15 cellular contexts compared by ENCODE assay signal in the genomic region with DNA sequence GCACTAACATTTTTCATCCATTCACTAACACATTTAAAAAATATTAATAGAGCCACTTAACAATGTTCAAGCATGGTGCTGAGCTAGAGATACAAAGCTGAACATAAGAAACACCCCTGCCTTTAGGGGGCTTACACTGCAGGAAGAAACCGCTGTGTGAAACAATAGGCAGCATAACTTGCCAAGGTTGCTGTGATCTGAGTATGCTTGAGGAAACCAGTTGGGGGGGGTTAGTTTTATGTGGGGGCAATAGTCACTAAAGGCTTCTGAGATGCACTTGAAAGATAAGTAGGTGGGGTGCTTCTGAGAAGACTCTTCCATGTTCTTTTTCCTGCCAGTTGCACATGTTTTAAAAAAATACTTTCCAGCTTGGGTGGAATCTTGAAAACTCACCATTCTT. TPM values are rescaled to one million over a fixed set of nuclear protein-coding genes. Genes with fewer than 3 reads are reported as not detected.
DNase-seq lines count a peak whose midpoint lies in the region; ATAC-seq, FAIRE-seq and TF ChIP-seq lines count a peak whose summit lies in the region.
"Had no signal": no experiment of that assay in that cellular context is flagged by ENCODE, and none has a peak within 500 bp of the region (broad histone marks: within the 10 kb centered on the region; RNA-seq: fewer than 3 reads in every experiment).

No MANE protein-coding gene starts in this region.

- TF ChIP-seq POLR2A in HepG2 (IDR thresholded peaks at IDR 0.05; ENCODE audit: insufficient read depth in 1 of 2, low read depth in 2 of 2, low read length in 2 of 2) (no peak), right lobe of liver (IDR thresholded peaks at IDR 0.05) (no peak), upper lobe of left lung (IDR thresholded peaks at IDR 0.05) (no peak), Peyer's patch (IDR thresholded peaks at IDR 0.05) (no peak)

- H2AFZ ChIP-seq in HepG2 (ENCODE audit: low read length) (no peak overlapping the region), hepatocyte (no peak overlapping the region)

- H3K4me1 Mint-ChIP-seq in T-helper 1 cell treated with Interleukin-12 subunit alpha and Interleukin-12 subunit beta and Interleukin-4 antibody, amounts not matched to agents 30 μg/mL and 1 μg/mL, for 36 hours (ENCODE audit: low read depth): peaks cover 60% of the 10 kb centered on the region

- peaks cover 2 to 4% of the 10 kb centered on the region in 2 experiments; a peak in 2 of 5 replicates for H3K36me3 ChIP-seq in HepG2 (replicated peaks in 1 of 2; ENCODE audit: control insufficient read depth in 1 of 2, insufficient read depth in 2 of 2, low read length in 2 of 2)
- H3K36me3 ChIP-seq in right lobe of liver: no peaks in the 10 kb centered on the region
- H3K36me3 ChIP-seq in hepatocyte (replicated peaks; ENCODE audit: insufficient read depth, low read depth): no peaks in the 10 kb centered on the region
- no peaks in the 10 kb centered on the region for H3K36me3 ChIP-seq in upper lobe of left lung
- no peaks in the 10 kb centered on the region for H3K36me3 ChIP-seq in Peyer's patch
- H3K36me3 ChIP-seq: thoracic aorta had no signal

- intact Hi-C loops in HepG2 (cut with micrococcal nuclease; ENCODE audit: unreplicated experiment): no loop called here
- intact Hi-C loops in right lobe of liver (cut with DNase I): no loop called here

- no peak overlapping the region for H3K9ac ChIP-seq in HepG2 (ENCODE audit: insufficient read depth, low read depth, low read length)

- in situ Hi-C loops in HepG2 (cut with HindIII; ENCODE audit: extremely low pct_ligation_motif_present, low pct_unique_long_range_greater_than_20kb): no loop called here

- H3K4me2 ChIP-seq in HepG2 (ENCODE audit: low read depth, low read length): peak overlapping the region; percentile 40
- peak overlapping the region; percentile 95 for H3K4me2 ChIP-seq in hepatocyte

- no peaks in the 10 kb centered on the region for H3K27me3 Mint-ChIP-seq in T-helper 1 cell treated with Interleukin-12 subunit alpha and Interleukin-12 subunit beta and Interleukin-4 antibody, amounts not matched to agents 30 μg/mL and 1 μg/mL, for 36 hours (ENCODE audit: low read depth)

- no peak for TF ChIP-seq EP300 in HepG2 (IDR thresholded peaks at IDR 0.05; ENCODE audit: low read depth in 2 of 2, low read length in 2 of 2)
- no peak for TF ChIP-seq EP300 in HepG2 (CRISPR knock-in tag; IDR thresholded peaks at IDR 0.05; ENCODE audit: borderline replicate concordance)
- TF ChIP-seq EP300 in upper lobe of left lung (IDR thresholded peaks at IDR 0.05): no peak

- H3K4me3 ChIP-seq in HepG2 (replicated peaks in 1 of 3; ENCODE audit: insufficient read depth in 1 of 3, low read depth in 2 of 3, low read length in 3 of 3): no peak overlapping the region
- H3K4me3 ChIP-seq in right lobe of liver: no peak overlapping the region
- H3K4me3 ChIP-seq in hepatocyte: no peak overlapping the region
- no peak overlapping the region for H3K4me3 ChIP-seq in upper lobe of left lung
- no peak overlapping the region for H3K4me3 ChIP-seq in Peyer's patch
- H3K4me3 ChIP-seq: thoracic aorta had no signal

- no peak for TF ChIP-seq CTCF in HepG2 (CRISPR knock-in tag; IDR thresholded peaks at IDR 0.05)
- TF ChIP-seq CTCF in right lobe of liver (IDR thresholded peaks at IDR 0.05): no peak
- TF ChIP-seq CTCF in hepatocyte (IDR thresholded peaks at IDR 0.05; ENCODE audit: poor library complexity): no peak
- TF ChIP-seq CTCF in upper lobe of left lung (IDR thresholded peaks at IDR 0.05): peak in 1 of 6 experiments; percentile 6
- no peak for TF ChIP-seq CTCF in Peyer's patch (IDR thresholded peaks at IDR 0.05)

- H4K20me1 ChIP-seq in HepG2 (ENCODE audit: insufficient read depth, low read length) (peaks cover 40% of the 10 kb centered on the region), hepatocyte (ENCODE audit: insufficient read depth, poor library complexity, severe bottlenecking) (peaks cover 70% of the 10 kb centered on the region)

- H3K4me1 ChIP-seq in HepG2 (ENCODE audit: insufficient read depth, low read length): peaks cover 31% of the 10 kb centered on the region
- peaks cover 0 to 16% (median 4%) of the 10 kb centered on the region in 4 donors for H3K4me1 ChIP-seq in right lobe of liver
- H3K4me1 ChIP-seq in hepatocyte (ENCODE audit: insufficient read depth): peaks cover 21% of the 10 kb centered on the region
- H3K4me1 ChIP-seq in upper lobe of left lung: peaks cover 58 to 77% (median 67%) of the 10 kb centered on the region in 4 donors
- H3K4me1 ChIP-seq in Peyer's patch: peaks cover 0 to 33% (median 15%) of the 10 kb centered on the region in 4 donors

- no peak for ATAC-seq in HepG2
- ATAC-seq in right lobe of liver: no peak
- no peak for ATAC-seq in upper lobe of left lung (ENCODE audit: low FRiP score in 2 of 2)

- H3K9me2 ChIP-seq in hepatocyte (replicated peaks; ENCODE audit: insufficient read depth): no peaks in the 10 kb centered on the region

- FAIRE-seq in HepG2 (lab: Jason Lieb, UNC): no peak

- no peak for TF ChIP-seq RAD21 in HepG2 (CRISPR knock-in tag; IDR thresholded peaks at IDR 0.05)

- H3K36me3 Mint-ChIP-seq in T-helper 1 cell treated with Interleukin-12 subunit alpha and Interleukin-12 subunit beta and Interleukin-4 antibody, amounts not matched to agents 30 μg/mL and 1 μg/mL, for 36 hours (ENCODE audit: low read depth): peaks cover 9% of the 10 kb centered on the region

- H3K27ac ChIP-seq in HepG2 (ENCODE audit: extremely low read length, insufficient read depth, low read length) (no peak overlapping the region), right lobe of liver (no peak overlapping the region), hepatocyte (no peak overlapping the region), upper lobe of left lung (peak overlapping the region in 3 of 4 donors; percentile 32 to 90 (median 35)), Peyer's patch (no peak overlapping the region)
- H3K27ac ChIP-seq: thoracic aorta had no signal

- POLR2A ChIA-PET in HepG2 (lab: Yijun Ruan, JAX): no interaction called here

- H3K79me2 ChIP-seq in HepG2 (ENCODE audit: insufficient read depth, low read length): peaks cover 73% of the 10 kb centered on the region
- peaks cover 75% of the 10 kb centered on the region for H3K79me2 ChIP-seq in hepatocyte

- BruUV-seq in HepG2 (replicated peaks; lab: Mats Ljungman, UMichigan): no TSS peak

- CTCF ChIA-PET in HepG2 (lab: Yijun Ruan, JAX; ENCODE audit: low intra/inter-chr PET ratio, low total read pairs): no interaction called here

- H3K27me3 ChIP-seq in HepG2 (ENCODE audit: control insufficient read depth in 1 of 2, insufficient read depth in 2 of 2, low read length in 2 of 2) (no peaks in the 10 kb centered on the region; a peak in 1 of 5 replicates), right lobe of liver (no peaks in the 10 kb centered on the region), hepatocyte (no peaks in the 10 kb centered on the region), upper lobe of left lung (no peaks in the 10 kb centered on the region), Peyer's patch (no peaks in the 10 kb centered on the region)

- no peaks in the 10 kb centered on the region for H3K9me3 ChIP-seq in HepG2 (ENCODE audit: low read length)
- H3K9me3 ChIP-seq in right lobe of liver: no peaks in the 10 kb centered on the region
- no peaks in the 10 kb centered on the region for H3K9me3 ChIP-seq in hepatocyte (ENCODE audit: low read depth)
- no peaks in the 10 kb centered on the region for H3K9me3 ChIP-seq in upper lobe of left lung
- H3K9me3 ChIP-seq in Peyer's patch: no peaks in the 10 kb centered on the region
- H3K9me3 ChIP-seq: thoracic aorta had no signal

- H3K9me3 Mint-ChIP-seq in T-helper 1 cell treated with Interleukin-12 subunit alpha and Interleukin-12 subunit beta and Interleukin-4 antibody, amounts not matched to agents 30 μg/mL and 1 μg/mL, for 36 hours: no peaks in the 10 kb centered on the region

- DNase-seq in HepG2 (ENCODE audit: low spot score) (no peak), right lobe of liver (no peak), hepatocyte (ENCODE audit: low spot score) (no peak), upper lobe of left lung (no peak), NCI-H2227 treated with DMSO at 0.1 percent for 48 hours (lab: John Stamatoyannopoulos, UW) (no peak), Peyer's patch (no peak)
- DNase-seq in stimulated activated CD4-positive, alpha-beta T cell treated with anti-CD3 and anti-CD28 coated beads, Interleukin-4, amount 100 ng/mL, for 1 hour: no peak
- DNase-seq: COR-L47; effector memory CD4-positive, alpha-beta T cell; NCI-H524; stimulated activated CD4-positive, alpha-beta T cell treated with anti-CD3 and anti-CD28 coated beads, Interleukin-4, amount 100 ng/mL, for 4 hours had no signal

- H3K4me3 Mint-ChIP-seq in T-helper 1 cell treated with Interleukin-12 subunit alpha and Interleukin-12 subunit beta and Interleukin-4 antibody, amounts not matched to agents 30 μg/mL and 1 μg/mL, for 36 hours: peak overlapping the region; percentile 44

- 72% methylated on average over 1 of the region's 1 CpG for WGBS in HepG2 (ENCODE audit: low lambda C conversion rate)
- 44% methylated on average over 1 of the region's 1 CpG for WGBS in right lobe of liver (ENCODE audit: insufficient coverage, low coverage, low lambda C conversion rate, missing lambda C conversion rate)
- 60% methylated on average over 1 of the region's 1 CpG for WGBS in hepatocyte (ENCODE audit: low lambda C conversion rate, missing lambda C conversion rate)
- WGBS in upper lobe of left lung, 2 donors: 17 to 21% methylated on average over 1 of the region's 1 CpG

- no peak overlapping the region for H3K27ac Mint-ChIP-seq in T-helper 1 cell treated with Interleukin-12 subunit alpha and Interleukin-12 subunit beta and Interleukin-4 antibody, amounts not matched to agents 30 μg/mL and 1 μg/mL, for 36 hours

RNA-seq across cellular contexts. Expression of a gene that starts 2.8 kb away (rescaled TPM):
- total RNA-seq in HepG2 (2016; rRNA removed; fragmentation: Illumina TruSeq; extraction: Trizol): 63.3 and 77.5 TPM in 2 replicates
- 28.7 and 33.2 TPM in 2 replicates for total RNA-seq in HepG2 (2016; cell fraction: cytosol; rRNA removed; fragmentation: Illumina TruSeq; extraction: Trizol; ENCODE audit: low read depth)
- 57.4 and 73.5 TPM in 2 replicates for total RNA-seq in HepG2 (2016; cell fraction: insoluble cytoplasmic fraction; rRNA removed; fragmentation: Illumina TruSeq; extraction: Trizol)
- 62.2 and 67.8 TPM in 2 replicates for total RNA-seq in HepG2 (2016; cell fraction: membrane; rRNA removed; fragmentation: Illumina TruSeq; extraction: Trizol)
- total RNA-seq in HepG2 (2016; cell fraction: nucleus; rRNA removed; fragmentation: Illumina TruSeq; extraction: Trizol): 64.2 and 72.7 TPM in 2 replicates
- 26.6 and 30.7 TPM in 2 replicates for polyA plus RNA-seq in HepG2 (2011; rRNA removed)
- 13.0 and 14.3 TPM in 2 replicates for polyA plus RNA-seq in HepG2 (2011; cell fraction: cytosol; rRNA removed)
- 71.7 and 86.3 TPM in 2 replicates for polyA plus RNA-seq in HepG2 (2011; cell fraction: nucleus; rRNA removed)
- polyA plus RNA-seq in HepG2 (2012): 46.3 and 82.5 TPM in 2 replicates
- 55.3 and 78.7 TPM in 2 replicates for polyA plus RNA-seq in HepG2 (2016; cell fraction: cytosol; fragmentation: Illumina TruSeq; extraction: Trizol; ENCODE audit: low read depth)
- 145 and 152 TPM in 2 replicates for polyA plus RNA-seq in HepG2 (2016; cell fraction: insoluble cytoplasmic fraction; fragmentation: Illumina TruSeq; extraction: Trizol; ENCODE audit: low read depth)
- 95.4 and 110 TPM in 2 replicates for polyA plus RNA-seq in HepG2 (2016; cell fraction: membrane; fragmentation: Illumina TruSeq; extraction: Trizol; ENCODE audit: low read depth)
- 232 and 242 TPM in 2 replicates for polyA plus RNA-seq in HepG2 (2016; cell fraction: nucleus; fragmentation: Illumina TruSeq; extraction: Trizol; ENCODE audit: insufficient read depth, low read depth)
- polyA minus RNA-seq in HepG2 (2011; rRNA and poly(A)+ RNA removed; ENCODE audit: low replicate concordance): 15.7 and 19.9 TPM in 2 replicates
- polyA minus RNA-seq in HepG2 (2011; cell fraction: cytosol; rRNA and poly(A)+ RNA removed): 7.2 and 7.9 TPM in 2 replicates
- polyA minus RNA-seq in HepG2 (2011; cell fraction: nucleus; rRNA and poly(A)+ RNA removed): 48.2 and 50.1 TPM in 2 replicates
- total RNA-seq in right lobe of liver: 10 to 100 TPM; 11.9 to 40.6 (median 28.1) TPM
- total RNA-seq in hepatocyte: 35.6 and 46.7 TPM in 2 replicates
- polyA plus RNA-seq in hepatocyte: 112 and 126 TPM in 2 replicates
- 100 to 1,000 TPM in 2 of 6 donors, 10 to 100 TPM in 4; 67.6 to 192 (median 84.8) TPM for total RNA-seq in upper lobe of left lung
- 100 to 1,000 TPM in 2 of 4 donors, 10 to 100 TPM in 2; 66.4 to 166 (median 101) TPM for total RNA-seq in Peyer's patch

RNA-seq across cellular contexts. Expression of a gene that starts 29.5 kb away (rescaled TPM):
- total RNA-seq in HepG2 (2016; rRNA removed; fragmentation: Illumina TruSeq; extraction: Trizol): not detected in 2 replicates
- not detected in 2 replicates for total RNA-seq in HepG2 (2016; cell fraction: cytosol; rRNA removed; fragmentation: Illumina TruSeq; extraction: Trizol; ENCODE audit: low read depth)
- total RNA-seq in HepG2 (2016; cell fraction: insoluble cytoplasmic fraction; rRNA removed; fragmentation: Illumina TruSeq; extraction: Trizol): not detected in 2 replicates
- total RNA-seq in HepG2 (2016; cell fraction: membrane; rRNA removed; fragmentation: Illumina TruSeq; extraction: Trizol): not detected in 2 replicates
- total RNA-seq in HepG2 (2016; cell fraction: nucleus; rRNA removed; fragmentation: Illumina TruSeq; extraction: Trizol): not detected in 2 replicates
- polyA plus RNA-seq in HepG2 (2011; rRNA removed): not detected in 2 replicates
- not detected in 2 replicates for polyA plus RNA-seq in HepG2 (2011; cell fraction: cytosol; rRNA removed)
- not detected in 2 replicates for polyA plus RNA-seq in HepG2 (2011; cell fraction: nucleus; rRNA removed)
- not detected in 2 replicates for polyA plus RNA-seq in HepG2 (2012)
- not detected in 2 replicates for polyA plus RNA-seq in HepG2 (2016; cell fraction: cytosol; fragmentation: Illumina TruSeq; extraction: Trizol; ENCODE audit: low read depth)
- not detected in 2 replicates for polyA plus RNA-seq in HepG2 (2016; cell fraction: insoluble cytoplasmic fraction; fragmentation: Illumina TruSeq; extraction: Trizol; ENCODE audit: low read depth)
- not detected in 2 replicates for polyA plus RNA-seq in HepG2 (2016; cell fraction: membrane; fragmentation: Illumina TruSeq; extraction: Trizol; ENCODE audit: low read depth)
- not detected in 2 replicates for polyA plus RNA-seq in HepG2 (2016; cell fraction: nucleus; fragmentation: Illumina TruSeq; extraction: Trizol; ENCODE audit: insufficient read depth, low read depth)
- not detected in 2 replicates for polyA minus RNA-seq in HepG2 (2011; rRNA and poly(A)+ RNA removed; ENCODE audit: low replicate concordance)
- not detected in 2 replicates for polyA minus RNA-seq in HepG2 (2011; cell fraction: cytosol; rRNA and poly(A)+ RNA removed)
- not detected in 2 replicates for polyA minus RNA-seq in HepG2 (2011; cell fraction: nucleus; rRNA and poly(A)+ RNA removed)
- total RNA-seq in right lobe of liver: 1 to 10 TPM in 2 of 6 experiments, under 1 TPM in 2, not detected in 2; 0.22 to 3.1 (median 0.97) TPM
- total RNA-seq in hepatocyte: not detected in 2 replicates
- not detected in 2 replicates for polyA plus RNA-seq in hepatocyte
- total RNA-seq in upper lobe of left lung: 1 to 10 TPM in 4 of 6 donors, under 1 TPM in 1, not detected in 1; 0.91 to 8.4 (median 4.0) TPM
- 10 to 100 TPM in 1 of 4 donors, 1 to 10 TPM in 2, under 1 TPM in 1; 0.70 to 16.5 (median 1.9) TPM for total RNA-seq in Peyer's patch
- total RNA-seq: M059J, osteoblast had no signal

Comparison
In these comparisons a context has a peak if more than half of its experiments do, and no peak if none do; other contexts are left out.
1. H3K27ac ChIP-seq: peak in upper lobe of left lung (3 of 4); none in HepG2 (single experiment), right lobe of liver (0 of 3), hepatocyte (single experiment) and Peyer's patch (0 of 4).